In genomic region chr5:112401924-112402323, GRCh38 we compare ENCODE assay signal across 1 cellular context.
TF ChIP-seq lines count a peak whose summit lies in the region.

No MANE protein-coding gene starts in this region.

TF ChIP-seq in GM23338, 12 proteins besides CTCF, POLR2A, EP300 and RAD21 (continued from another document):
- TF ChIP-seq REST (IDR thresholded peaks at IDR 0.05; ENCODE audit: unreplicated experiment), result no peak
